In the genomic region with DNA sequence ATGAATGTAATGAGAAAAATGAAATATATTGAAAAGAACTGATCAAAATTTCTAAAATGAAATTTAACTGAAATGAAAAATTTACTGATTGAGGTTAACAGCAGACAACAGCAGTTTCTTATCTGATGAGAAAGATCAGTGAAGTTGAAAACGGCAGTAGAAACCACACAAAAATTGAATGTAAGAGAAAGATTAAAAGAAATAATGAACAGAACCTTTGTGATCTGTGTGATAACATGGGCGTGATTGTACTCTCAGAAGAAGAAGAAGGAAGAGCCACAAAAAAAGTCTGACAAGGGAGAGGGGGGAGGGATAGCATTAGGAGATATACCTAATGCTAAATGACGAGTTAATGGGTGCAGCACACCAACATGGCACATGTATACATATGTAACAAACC, we compare ENCODE assay signal across 20 cellular contexts.
"Had no signal": no experiment of that assay in that cellular context is flagged by ENCODE, and none has a peak within 500 bp of the region (broad histone marks: within the 10 kb centered on the region; RNA-seq: fewer than 3 reads in every experiment).

No MANE protein-coding gene starts in this region.

- H3K4me1 Mint-ChIP-seq: endodermal cell, mesothelial cell of epicardium had no signal

- H3K27ac Mint-ChIP-seq: activated B cell treated with CpG ODN at 0.5 μM for 24 hours, endodermal cell, mesothelial cell of epicardium, nephron progenitor cell had no signal

- H3K4me3 ChIP-seq: coronary artery, gastroesophageal sphincter, left ventricle myocardium inferior, pancreas, thyroid gland had no signal

- H3K4me1 ChIP-seq: gastroesophageal sphincter, left ventricle myocardium inferior, pancreas, thyroid gland had no signal

- FAIRE-seq: pancreas had no signal

- H3K27ac ChIP-seq: coronary artery, epithelial cell of prostate, gastroesophageal sphincter, left ventricle myocardium inferior, pancreas, thyroid gland had no signal

- ATAC-seq: gastroesophageal sphincter, pancreas, right cardiac atrium, SK-N-SH treated with all-trans-retinoic acid at 6 μM for 48 hours had no signal

- H3K36me3 ChIP-seq: gastroesophageal sphincter, left ventricle myocardium inferior, pancreas, thyroid gland had no signal

- H3K27me3 ChIP-seq: gastroesophageal sphincter, pancreas, thyroid gland had no signal

- H3K27me3 Mint-ChIP-seq: activated B cell treated with CpG ODN at 0.5 μM for 24 hours had no signal

- H3K9me3 ChIP-seq: pancreas, thyroid gland had no signal

- DNase-seq: activated B cell treated with CpG ODN at 0.5 μM for 24 hours; activated CD4-positive, alpha-beta T cell treated with anti-CD3 and anti-CD28 coated beads for 4 hours; activated T-cell treated with anti-CD3 and anti-CD28 coated beads, Interleukin-2, amount 50 U/mL, for 1 hour; cerebellar nuclear complex; endodermal cell; head of caudate nucleus; hypothalamus; left ventricle myocardium inferior; nephron progenitor cell; pancreas; right cardiac atrium; stimulated activated CD4-positive, alpha-beta T cell treated with anti-CD3 and anti-CD28 coated beads, Interleukin-4, amount 100 ng/mL, for 24 hours; stimulated activated naive CD4-positive, alpha-beta T cell treated with Interleukin-2 at 50 U/mL for 16 hours; substantia nigra; thyroid gland had no signal

- H3K4me3 Mint-ChIP-seq: activated B cell treated with CpG ODN at 0.5 μM for 24 hours, endodermal cell, mesothelial cell of epicardium, nephron progenitor cell had no signal
